In genomic region chr2:236489895-236490404, GRCh38 we compare ENCODE assay signal across 3 cellular contexts.
A peak's percentile ranks its signal among the peaks of the same experiment; 100 is the strongest.
TF ChIP-seq lines count a peak whose summit lies in the region.

No MANE protein-coding gene starts in this region.

TF ChIP-seq in HepG2, 621 proteins besides CTCF, POLR2A, EP300 and RAD21:
- TF ChIP-seq MAFK (conservative IDR thresholded peaks at IDR 0.05 in 1 of 2, IDR thresholded peaks at IDR 0.05 in 1 of 2; ENCODE audit: low read length in 2 of 2) (peak; percentile 70 to 80), USF2 (IDR thresholded peaks at IDR 0.05; ENCODE audit: low read depth, low read length) (no peak), USF2 (CRISPR knock-in tag; IDR thresholded peaks at IDR 0.05; ENCODE audit: borderline replicate concordance) (no peak), MAFF (IDR thresholded peaks at IDR 0.05; ENCODE audit: low read depth, low read length) (peak; percentile 62)

TF ChIP-seq in A549, 52 proteins besides CTCF, POLR2A, EP300 and RAD21:
- TF ChIP-seq MAFK (IDR thresholded peaks at IDR 0.05; ENCODE audit: partially characterized antibody): peak; percentile 53
- TF ChIP-seq RARB (CRISPR knock-in tag; IDR thresholded peaks at IDR 0.05): no peak

TF ChIP-seq in K562, 482 proteins besides CTCF, POLR2A, EP300 and RAD21:
- TF ChIP-seq TAL1 (IDR thresholded peaks at IDR 0.05) (no peak), ZNF316 (IDR thresholded peaks at IDR 0.05) (peak; percentile 15; the same call in 1 of the 2 replicates)
